13 cellular contexts compared by ENCODE assay signal in the genomic region with DNA sequence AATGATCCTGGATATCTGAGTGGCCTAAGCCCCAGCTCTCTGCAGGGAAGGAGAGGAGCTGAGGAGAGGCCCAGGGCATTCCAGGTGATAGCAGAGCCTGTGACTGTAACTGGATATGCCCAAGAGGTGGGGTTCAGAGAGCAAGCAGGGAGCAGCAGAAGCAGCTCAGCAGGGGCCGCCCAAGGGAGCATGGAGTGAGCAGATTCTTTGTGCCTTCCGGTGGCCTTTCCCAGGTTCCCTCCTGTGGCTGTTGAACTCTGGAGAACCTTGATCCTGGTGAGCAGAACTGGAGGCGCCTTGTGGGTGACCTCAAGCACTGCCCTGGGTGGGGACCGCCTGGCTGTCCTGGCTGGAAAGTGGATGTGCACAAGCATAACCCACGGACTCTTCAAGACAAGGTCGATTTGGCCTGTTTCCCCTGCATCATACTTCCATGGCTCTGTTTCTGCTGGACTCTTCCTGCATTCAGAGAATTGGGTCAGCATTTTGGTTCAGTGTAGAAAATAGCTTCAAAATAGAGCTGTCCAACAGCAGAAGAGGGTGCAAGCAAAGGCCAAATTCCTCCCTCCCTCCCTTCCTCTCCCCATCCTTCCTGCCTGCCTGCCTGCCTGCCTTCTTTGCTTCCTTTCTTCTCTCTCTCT.
A peak's percentile ranks its signal among the peaks of the same experiment; 100 is the strongest.
DNase-seq lines count a peak whose midpoint lies in the region; TF ChIP-seq lines count a peak whose summit lies in the region.
"Had no signal": no experiment of that assay in that cellular context is flagged by ENCODE, and none has a peak within 500 bp of the region (broad histone marks: within the 10 kb centered on the region; RNA-seq: fewer than 3 reads in every experiment).

No MANE protein-coding gene starts in this region.

- peaks cover 19% of the 10 kb centered on the region for H3K4me1 Mint-ChIP-seq in endodermal cell

- no peaks in the 10 kb centered on the region for H4K20me1 ChIP-seq in mammary epithelial cell (ENCODE audit: insufficient read depth, low read length)

- H3K4me3 ChIP-seq in breast epithelium, result no peak overlapping the region
- H3K4me3 ChIP-seq in mammary epithelial cell (replicated peaks in 1 of 3; ENCODE audit: insufficient read depth in 1 of 3, low read depth in 2 of 3, low read length in 3 of 3), result no peak overlapping the region
- no peak overlapping the region for H3K4me3 ChIP-seq in endodermal cell (ENCODE audit: low read length)
- H3K4me3 ChIP-seq in mesenchymal stem cell (ENCODE audit: insufficient read depth in 1 of 2, low read depth in 1 of 2, low read length in 2 of 2), result no peak overlapping the region
- no peak overlapping the region for H3K4me3 ChIP-seq in vagina
- no peak overlapping the region for H3K4me3 ChIP-seq in lower leg skin (ENCODE audit: low read depth, poor library complexity, severe bottlenecking)
- H3K4me3 ChIP-seq in Peyer's patch, result no peak overlapping the region

- H3K27me3 ChIP-seq in breast epithelium (no peaks in the 10 kb centered on the region), mammary epithelial cell (ENCODE audit: insufficient read depth, low read length) (no peaks in the 10 kb centered on the region), endodermal cell (ENCODE audit: control insufficient read depth, insufficient read depth, low read length, poor library complexity, severe bottlenecking) (no peaks in the 10 kb centered on the region), mesenchymal stem cell (ENCODE audit: control insufficient read depth in 1 of 2, insufficient read depth in 1 of 2, low read length in 2 of 2) (no peaks in the 10 kb centered on the region), vagina (no peaks in the 10 kb centered on the region), Peyer's patch (no peaks in the 10 kb centered on the region)

- no peak overlapping the region for H3K4me2 ChIP-seq in mammary epithelial cell (ENCODE audit: insufficient read depth, low read depth, low read length)
- H3K4me2 ChIP-seq in mesenchymal stem cell (ENCODE audit: low read length, poor library complexity, severe bottlenecking), result no peak overlapping the region

- dilution Hi-C loops in mammary epithelial cell (cut with HindIII; ENCODE audit: low sequenced_read_pairs), result loop anchor here (5.0 kb wide), 1 partner anchor 47 kb away; no protein-coding TSS in a partner anchor

- H3K79me2 ChIP-seq in mammary epithelial cell (ENCODE audit: insufficient read depth, low read length), result no peaks in the 10 kb centered on the region

- WGBS in mammary epithelial cell (ENCODE audit: low coverage, missing lambda C conversion rate), result 90% methylated on average over 6 of the region's 6 CpGs
- WGBS in endodermal cell (ENCODE audit: insufficient coverage in 1 of 2, insufficient read length in 1 of 2), 2 experiments, result 91 to 93% methylated on average over 4 to 6 of the region's 6 CpGs
- whole genome bisulfite sequencing in mesenchymal stem cell, result 73% methylated on average over 6 of the region's 6 CpGs
- WGBS in lower leg skin, 2 donors, result 80 to 87% methylated on average over 5 to 6 of the region's 6 CpGs

- H3K27me3 Mint-ChIP-seq in endodermal cell (ENCODE audit: insufficient read depth), result no peaks in the 10 kb centered on the region

- BruUV-seq in mammary epithelial cell (replicated peaks; lab: Mats Ljungman, UMichigan), result no TSS peak

- H3K14ac ChIP-seq in mesenchymal stem cell (ENCODE audit: low read length in 2 of 2), result no peak overlapping the region

- no peak for TF ChIP-seq POLR2A in breast epithelium (IDR thresholded peaks at IDR 0.05)
- no peak for TF ChIP-seq POLR2A in vagina (IDR thresholded peaks at IDR 0.05)
- no peak for TF ChIP-seq POLR2A in lower leg skin (IDR thresholded peaks at IDR 0.05)
- no peak for TF ChIP-seq POLR2A in Peyer's patch (IDR thresholded peaks at IDR 0.05)

- H3K4me1 ChIP-seq in breast epithelium (no peaks in the 10 kb centered on the region), mammary epithelial cell (ENCODE audit: insufficient read depth, low read length) (peaks cover 8% of the 10 kb centered on the region), endodermal cell (ENCODE audit: control insufficient read depth, insufficient read depth, low read length) (peaks cover 4% of the 10 kb centered on the region), mesenchymal stem cell (ENCODE audit: control insufficient read depth, insufficient read depth, low read depth, low read length) (peaks cover 39% of the 10 kb centered on the region), vagina (peaks cover 32% of the 10 kb centered on the region), Peyer's patch (no peaks in the 10 kb centered on the region)

- no peaks in the 10 kb centered on the region for H3K36me3 ChIP-seq in breast epithelium
- no peaks in the 10 kb centered on the region for H3K36me3 ChIP-seq in mammary epithelial cell (ENCODE audit: insufficient read depth, low read length)
- peaks cover 7% of the 10 kb centered on the region for H3K36me3 ChIP-seq in endodermal cell (ENCODE audit: control insufficient read depth, insufficient read depth, low read length)
- H3K36me3 ChIP-seq in mesenchymal stem cell (ENCODE audit: control insufficient read depth in 1 of 2, insufficient read depth in 2 of 2, low read depth in 1 of 2, low read length in 2 of 2), result peaks cover 0 to 8% of the 10 kb centered on the region in 2 experiments
- no peaks in the 10 kb centered on the region for H3K36me3 ChIP-seq in vagina
- H3K36me3 ChIP-seq in Peyer's patch, result no peaks in the 10 kb centered on the region

- intact Hi-C loops in breast epithelium (cut with DNase I; ENCODE audit: low total_unique reads) (no loop called here), mammary epithelial cell (cut with micrococcal nuclease) (no loop called here), vagina (cut with DNase I) (no loop called here), lower leg skin (cut with DNase I; ENCODE audit: low total_unique reads) (no loop called here)

- H2AK5ac ChIP-seq in mesenchymal stem cell (ENCODE audit: low read length, severe bottlenecking), result peak overlapping the region; percentile 97

- peaks cover 11% of the 10 kb centered on the region for H3K79me1 ChIP-seq in mesenchymal stem cell (replicated peaks; ENCODE audit: low read length, poor library complexity, severe bottlenecking)

- H3K27ac ChIP-seq in breast epithelium (peak overlapping the region; percentile 41 to 61), mammary epithelial cell (ENCODE audit: insufficient read depth, low read depth, low read length) (no peak overlapping the region), endodermal cell (ENCODE audit: low read depth, low read length) (no peak overlapping the region), mesenchymal stem cell (ENCODE audit: low read length, poor library complexity, severe bottlenecking) (peak overlapping the region; percentile 94), vagina (peak overlapping the region; percentile 62), Peyer's patch (peak overlapping the region in 2 of 4 donors; percentile 17 to 51)

- peak overlapping the region; percentile 29 for H3K27ac Mint-ChIP-seq in endodermal cell

- no peak for DNase-seq in breast epithelium (ENCODE audit: low spot score in 2 of 2)
- no peak for DNase-seq in mammary epithelial cell
- peak; percentile 68 for DNase-seq in endodermal cell
- no peak for DNase-seq in mesenchymal stem cell
- DNase-seq in vagina (ENCODE audit: extremely low spot score in 2 of 2), result no peak
- no peak for DNase-seq in lower leg skin (ENCODE audit: low spot score in 2 of 2)
- DNase-seq in HT-29 (ENCODE audit: low spot score), result no peak
- DNase-seq in Peyer's patch, result no peak
- DNase-seq: activated CD4-positive, alpha-beta T cell treated with anti-CD3 and anti-CD28 coated beads for 1 hour; effector CD8-positive, alpha-beta T cell; Karpas-422; NCI-H446 treated with DMSO at 0.1 percent for 48 hours; SIG-M5 had no signal

- H3K23ac ChIP-seq in mesenchymal stem cell (ENCODE audit: low read length in 2 of 2), result no peak overlapping the region

- peak overlapping the region; percentile 52 for H2BK15ac ChIP-seq in mesenchymal stem cell (ENCODE audit: low read depth, poor library complexity, severe bottlenecking)

- H4K8ac ChIP-seq in mesenchymal stem cell (ENCODE audit: low read length), result no peak overlapping the region

- H2BK5ac ChIP-seq in mesenchymal stem cell (ENCODE audit: low read depth, low read length, poor library complexity, severe bottlenecking), result no peak overlapping the region

- no peak overlapping the region for H3K4me3 Mint-ChIP-seq in endodermal cell

- peak overlapping the region; percentile 42 for H2BK120ac ChIP-seq in mesenchymal stem cell (ENCODE audit: low read depth, low read length)

- peak overlapping the region; percentile 32 to 71 for H2BK12ac ChIP-seq in mesenchymal stem cell (ENCODE audit: low read length in 2 of 2)

- peak overlapping the region; percentile 1 to 51 for H3K4ac ChIP-seq in mesenchymal stem cell (ENCODE audit: low read depth in 1 of 2, low read length in 2 of 2)

- TF ChIP-seq CTCF in breast epithelium (IDR thresholded peaks at IDR 0.05), result no peak
- TF ChIP-seq CTCF in mammary epithelial cell (conservative IDR thresholded peaks at IDR 0.05 in 1 of 2, IDR thresholded peaks at IDR 0.05 in 1 of 2; ENCODE audit: extremely low read depth in 1 of 2, insufficient read depth in 1 of 2, low read depth in 1 of 2, low read length in 2 of 2), result no peak
- TF ChIP-seq CTCF in endodermal cell (conservative IDR thresholded peaks at IDR 0.05), result no peak
- TF ChIP-seq CTCF in vagina (IDR thresholded peaks at IDR 0.05), result no peak
- no peak for TF ChIP-seq CTCF in lower leg skin (IDR thresholded peaks at IDR 0.05)
- no peak for TF ChIP-seq CTCF in Peyer's patch (IDR thresholded peaks at IDR 0.05)

- in situ Hi-C loops in mammary epithelial cell (cut with MboI; ENCODE audit: low sequenced_read_pairs in 2 of 2), result no loop called here

- H3K18ac ChIP-seq in mesenchymal stem cell (ENCODE audit: low read depth in 1 of 2, low read length in 2 of 2), result peak overlapping the region; percentile 70 to 72

- H3K9me3 ChIP-seq in breast epithelium (peaks cover 0 to 3% of the 10 kb centered on the region in 2 donors), mammary epithelial cell (replicated peaks; ENCODE audit: insufficient read depth, low read length) (peaks cover 2% of the 10 kb centered on the region), endodermal cell (ENCODE audit: control insufficient read depth, low read length) (peaks cover 18% of the 10 kb centered on the region), mesenchymal stem cell (ENCODE audit: control insufficient read depth, low read length) (peaks cover 13% of the 10 kb centered on the region), vagina (no peaks in the 10 kb centered on the region), Peyer's patch (no peaks in the 10 kb centered on the region)

- H3K9ac ChIP-seq in mammary epithelial cell (ENCODE audit: insufficient read depth, low read length), result no peak overlapping the region
- no peak overlapping the region for H3K9ac ChIP-seq in endodermal cell (ENCODE audit: extremely low read depth, low read length, poor library complexity, severe bottlenecking)
- H3K9ac ChIP-seq in mesenchymal stem cell (ENCODE audit: low read length), result peak overlapping the region; percentile 74

- CTCF ChIA-PET in mammary epithelial cell (lab: Charles Lee; ENCODE audit: low non-redundant PET), result no interaction called here

- H3K36me3 Mint-ChIP-seq in endodermal cell (ENCODE audit: low read depth), result peaks cover 12% of the 10 kb centered on the region

- peak overlapping the region; percentile 94 for H4K91ac ChIP-seq in mesenchymal stem cell (ENCODE audit: low read length)

- H3K9me3 Mint-ChIP-seq in endodermal cell, result peaks cover 11% of the 10 kb centered on the region

- H2AFZ ChIP-seq in mammary epithelial cell (ENCODE audit: low read depth, low read length), result no peak overlapping the region
- no peak overlapping the region for H2AFZ ChIP-seq in mesenchymal stem cell (ENCODE audit: low read depth, low read length)

Comparison
In these comparisons a context has a peak if more than half of its experiments do, and no peak if none do; other contexts are left out.
1. H3K27ac ChIP-seq: peak in breast epithelium (2 of 2), mesenchymal stem cell (single experiment) and vagina (single experiment); none in mammary epithelial cell (single experiment) and endodermal cell (single experiment).